Comparison of ENCODE assay signal across 8 cellular contexts in the genomic region with DNA sequence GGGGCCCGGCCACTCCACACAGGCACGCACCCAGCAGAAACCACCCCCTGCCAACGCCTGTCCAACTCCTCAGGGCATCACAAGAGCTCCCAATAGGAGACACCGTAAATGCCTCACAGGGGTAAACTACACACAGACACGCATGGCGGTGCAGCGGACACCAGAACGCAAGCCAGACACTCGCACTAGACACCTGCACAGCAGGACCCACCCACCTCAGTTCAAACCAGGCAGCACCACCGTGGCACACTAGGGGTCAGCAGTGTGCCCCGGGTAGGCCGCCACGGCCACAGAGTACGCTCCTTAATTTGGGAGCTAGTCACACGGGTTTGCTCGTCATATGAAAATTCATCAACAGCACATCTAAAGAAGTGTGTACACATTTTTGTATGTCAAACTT. TPM values are rescaled to one million over a fixed set of nuclear protein-coding genes. Genes with fewer than 3 reads are reported as not detected.
DNase-seq lines count a peak whose midpoint lies in the region; ATAC-seq, FAIRE-seq and TF ChIP-seq lines count a peak whose summit lies in the region.

No MANE protein-coding gene starts in this region.

- H3K9me1 ChIP-seq in endothelial cell of umbilical vein (replicated peaks; ENCODE audit: control insufficient read depth, extremely low read depth, insufficient read depth, low read length): no peaks in the 10 kb centered on the region

- H3K9me3 ChIP-seq in endothelial cell of umbilical vein (replicated peaks; ENCODE audit: control insufficient read depth, insufficient read depth, low read length): no peaks in the 10 kb centered on the region
- H3K9me3 ChIP-seq in naive thymus-derived CD4-positive, alpha-beta T cell (ENCODE audit: control insufficient read depth in 2 of 3, low read length in 3 of 3): no peaks in the 10 kb centered on the region

- H3K36me3 Mint-ChIP-seq in naive thymus-derived CD4-positive, alpha-beta T cell: peaks cover 0 to 16% (median 0%) of the 10 kb centered on the region in 5 donors

- H3K4me1 ChIP-seq in endothelial cell of umbilical vein (ENCODE audit: control insufficient read depth, extremely low read depth, insufficient read depth, low read length): peaks cover 22% of the 10 kb centered on the region
- peaks cover 22 to 24% of the 10 kb centered on the region in 2 donors for H3K4me1 ChIP-seq in naive thymus-derived CD4-positive, alpha-beta T cell (ENCODE audit: control insufficient read depth in 2 of 2, insufficient read depth in 2 of 2, low read length in 2 of 2)

- no peaks in the 10 kb centered on the region for H4K20me1 ChIP-seq in endothelial cell of umbilical vein (replicated peaks; ENCODE audit: control insufficient read depth, extremely low read depth, insufficient read depth, low read length)

- H3K27ac ChIP-seq in endothelial cell of umbilical vein (ENCODE audit: insufficient read depth, low read depth, low read length): no peak overlapping the region
- H3K27ac ChIP-seq in naive thymus-derived CD4-positive, alpha-beta T cell (ENCODE audit: low read depth, low read length): no peak overlapping the region

- no peaks in the 10 kb centered on the region for H3K9me3 Mint-ChIP-seq in naive thymus-derived CD4-positive, alpha-beta T cell

- H3K27ac Mint-ChIP-seq in naive thymus-derived CD4-positive, alpha-beta T cell: peak overlapping the region in 8 of 9 donors; percentile 25 to 78 (median 46)

- no peak for TF ChIP-seq POLR2A in endothelial cell of umbilical vein (IDR thresholded peaks at IDR 0.05; ENCODE audit: low read depth, low read length)

- peaks cover 58% of the 10 kb centered on the region for H3K79me2 ChIP-seq in endothelial cell of umbilical vein (ENCODE audit: control insufficient read depth, insufficient read depth, low read length)

- no peaks in the 10 kb centered on the region for H3K27me3 Mint-ChIP-seq in naive thymus-derived CD4-positive, alpha-beta T cell

- no peak for FAIRE-seq in endothelial cell of umbilical vein (lab: Jason Lieb, UNC)

- no peak overlapping the region for H3K4me3 ChIP-seq in endothelial cell of umbilical vein (replicated peaks in 1 of 3; ENCODE audit: insufficient read depth in 1 of 3, low read depth in 1 of 3, low read length in 3 of 3)
- H3K4me3 ChIP-seq in naive thymus-derived CD4-positive, alpha-beta T cell (ENCODE audit: low read length): no peak overlapping the region

- peaks cover 3 to 4% of the 10 kb centered on the region in 2 experiments for H3K36me3 ChIP-seq in endothelial cell of umbilical vein (ENCODE audit: control insufficient read depth in 2 of 2, extremely low read depth in 1 of 2, insufficient read depth in 2 of 2, low read length in 2 of 2)
- H3K36me3 ChIP-seq in naive thymus-derived CD4-positive, alpha-beta T cell (ENCODE audit: control insufficient read depth in 2 of 3, insufficient read depth in 3 of 3, low read length in 3 of 3): peaks cover 0 to 35% (median 4%) of the 10 kb centered on the region in 3 experiments

- POLR2A ChIA-PET in endothelial cell of umbilical vein (lab: Charles Lee): no interaction called here
- POLR2A ChIA-PET in naive thymus-derived CD4-positive, alpha-beta T cell (lab: Charles Lee): interaction anchor here (1.0 to 1.4 kb wide), 3 partner anchors 214 to 221 kb away, joined by 3 to 6 read pairs (median 4); a partner anchor contains a TSS

- H3K4me3 Mint-ChIP-seq in naive thymus-derived CD4-positive, alpha-beta T cell: peak overlapping the region in 8 of 10 donors; percentile 39 to 73 (median 55)

- no peak overlapping the region for H3K9ac ChIP-seq in endothelial cell of umbilical vein (replicated peaks; ENCODE audit: extremely low read depth, insufficient read depth, low read length)

- intact Hi-C loops in endothelial cell of umbilical vein (cut with micrococcal nuclease): no loop called here
- intact Hi-C loops in naive thymus-derived CD4-positive, alpha-beta T cell (cut with micrococcal nuclease): loop anchor here in 1 of 2 donors (1.0 to 10.0 kb wide), 4 partner anchors 103 to 311 kb away; a partner anchor contains a TSS

- CTCF ChIA-PET in endothelial cell of umbilical vein (lab: Charles Lee): interaction anchor here (0.6 to 1.9 kb wide), 18 partner anchors 11 to 309 kb away, joined by 3 to 7 read pairs (median 4); a partner anchor contains a TSS
- CTCF ChIA-PET in naive thymus-derived CD4-positive, alpha-beta T cell (lab: Charles Lee): interaction anchor here (0.6 to 4.0 kb wide), 6 partner anchors 53 to 309 kb away, joined by 3 to 22 read pairs (median 3); a partner anchor contains a TSS

- peak; percentile 80 for ATAC-seq in naive thymus-derived CD4-positive, alpha-beta T cell
- ATAC-seq in stimulated activated naive CD8-positive, alpha-beta T cell treated with anti-CD3 and anti-CD28 coated beads, Interleukin-15, Interleukin-2, amounts not matched to agents 100 U/mL and 50 U/mL, for 24 hours: peak; percentile 73
- ATAC-seq in HG03095 (IDR thresholded peaks at IDR 0.05; ENCODE audit: unreplicated experiment): no peak

- H3K4me2 ChIP-seq in endothelial cell of umbilical vein (ENCODE audit: insufficient read depth, low read length): no peak overlapping the region

- H3K4me1 Mint-ChIP-seq in naive thymus-derived CD4-positive, alpha-beta T cell: peaks cover 30 to 65% (median 49%) of the 10 kb centered on the region in 7 donors

- BruUV-seq in endothelial cell of umbilical vein (replicated peaks; lab: Mats Ljungman, UMichigan): no TSS peak

- dilution Hi-C loops in endothelial cell of umbilical vein (cut with MboI; ENCODE audit: extremely low pct_ligation_motif_present, low sequenced_read_pairs): no loop called here

- DNase-seq in 8988T (peak; percentile 85), NCI-H524 treated with DMSO at 0.1 percent for 48 hours (lab: John Stamatoyannopoulos, UW) (peak; percentile 11), endothelial cell of umbilical vein (ENCODE audit: low read depth, low spot score) (peak; percentile 29)
- DNase-seq in activated CD8-positive, alpha-beta memory T cell treated with anti-CD3 and anti-CD28 coated beads for 4 hours (ENCODE audit: low read depth in 2 of 2): peak; percentile 46 to 57
- DNase-seq in naive thymus-derived CD4-positive, alpha-beta T cell: peak; percentile 53 to 77 (median 73)
- DNase-seq in stimulated activated naive CD8-positive, alpha-beta T cell treated with anti-CD3 and anti-CD28 coated beads, Interleukin-15, Interleukin-2, amounts not matched to agents 100 U/mL and 50 U/mL, for 24 hours: peak; percentile 81

- no peaks in the 10 kb centered on the region for H3K27me3 ChIP-seq in endothelial cell of umbilical vein (ENCODE audit: control insufficient read depth in 2 of 2, insufficient read depth in 2 of 2, low read length in 2 of 2)
- H3K27me3 ChIP-seq in naive thymus-derived CD4-positive, alpha-beta T cell (ENCODE audit: control insufficient read depth in 2 of 2, insufficient read depth in 2 of 2, low read length in 2 of 2): no peaks in the 10 kb centered on the region

- TF ChIP-seq CTCF in GM12873 (IDR thresholded peaks at IDR 0.05; ENCODE audit: insufficient read depth, low read depth, low read length, missing control alignments) (peak; percentile 88), endothelial cell of umbilical vein (IDR thresholded peaks at IDR 0.05; ENCODE audit: extremely low read depth in 1 of 2, insufficient read depth in 1 of 2, low read depth in 1 of 2, low read length in 2 of 2) (peak; percentile 47 to 48)

- H2AFZ ChIP-seq in endothelial cell of umbilical vein (ENCODE audit: low read depth, low read length): no peak overlapping the region

TF ChIP-seq in endothelial cell of umbilical vein, 7 proteins besides CTCF, POLR2A, EP300 and RAD21 (continues in another document):
- TF ChIP-seq EZH2 (IDR thresholded peaks at IDR 0.05; ENCODE audit: borderline replicate concordance, low read depth, low read length, severe bottlenecking) (no peak), JUN (IDR thresholded peaks at IDR 0.05; ENCODE audit: borderline replicate concordance, insufficient read depth, insufficient read length, low read depth) (no peak), GATA2 (IDR thresholded peaks at IDR 0.05; ENCODE audit: insufficient read depth, insufficient read length, low read depth, low read length) (no peak)

RNA-seq across cellular contexts. Expression of a gene that starts 3.4 kb away (rescaled TPM):
- total RNA-seq in endothelial cell of umbilical vein: 109 and 113 TPM in 2 replicates
- polyA plus RNA-seq in endothelial cell of umbilical vein: 72.7 and 100 TPM in 2 replicates
- polyA plus RNA-seq in endothelial cell of umbilical vein (2011; cell fraction: cytosol; rRNA removed): 50.5 and 59.4 TPM in 2 replicates
- polyA plus RNA-seq in endothelial cell of umbilical vein (2011; cell fraction: nucleus; rRNA removed): 74.5 and 86.9 TPM in 2 replicates
- polyA plus RNA-seq in endothelial cell of umbilical vein (2012): 50.5 and 59.2 TPM in 2 replicates
- 78.2 and 115 TPM in 2 replicates for polyA minus RNA-seq in endothelial cell of umbilical vein
- polyA minus RNA-seq in endothelial cell of umbilical vein (2011; cell fraction: cytosol; rRNA and poly(A)+ RNA removed): 58.9 TPM
- polyA minus RNA-seq in endothelial cell of umbilical vein (2011; cell fraction: nucleus; rRNA and poly(A)+ RNA removed): 42.9 and 57.6 TPM in 2 replicates
- total RNA-seq in naive thymus-derived CD4-positive, alpha-beta T cell: 100 to 1,000 TPM in 1 of 5 experiments, 10 to 100 TPM in 4; 54.9 to 122 (median 86.5) TPM
- polyA plus RNA-seq in naive thymus-derived CD4-positive, alpha-beta T cell: 10 to 100 TPM; 45.0 to 84.8 TPM

RNA-seq across cellular contexts. Expression of a gene that starts 52.5 kb away (rescaled TPM):
- total RNA-seq in endothelial cell of umbilical vein: 61.5 and 69.9 TPM in 2 replicates
- polyA plus RNA-seq in endothelial cell of umbilical vein: 76.2 and 83.9 TPM in 2 replicates
- polyA plus RNA-seq in endothelial cell of umbilical vein (2011; cell fraction: cytosol; rRNA removed): 97.2 and 110 TPM in 2 replicates
- 44.8 and 47.9 TPM in 2 replicates for polyA plus RNA-seq in endothelial cell of umbilical vein (2011; cell fraction: nucleus; rRNA removed)
- polyA plus RNA-seq in endothelial cell of umbilical vein (2012): 183 and 208 TPM in 2 replicates
- 22.1 and 22.2 TPM in 2 replicates for polyA minus RNA-seq in endothelial cell of umbilical vein
- polyA minus RNA-seq in endothelial cell of umbilical vein (2011; cell fraction: cytosol; rRNA and poly(A)+ RNA removed): 15.4 TPM
- polyA minus RNA-seq in endothelial cell of umbilical vein (2011; cell fraction: nucleus; rRNA and poly(A)+ RNA removed): 11.9 and 14.0 TPM in 2 replicates
- total RNA-seq in naive thymus-derived CD4-positive, alpha-beta T cell: 10 to 100 TPM; 34.2 to 45.6 (median 43.5) TPM
- 10 to 100 TPM; 60.4 to 85.9 TPM for polyA plus RNA-seq in naive thymus-derived CD4-positive, alpha-beta T cell

RNA-seq across cellular contexts. Expression of a gene that starts 52.8 kb away (rescaled TPM):
- total RNA-seq in endothelial cell of umbilical vein: 35.6 and 41.6 TPM in 2 replicates
- polyA plus RNA-seq in endothelial cell of umbilical vein: 45.3 and 55.4 TPM in 2 replicates
- polyA plus RNA-seq in endothelial cell of umbilical vein (2011; cell fraction: cytosol; rRNA removed): 8.2 and 15.1 TPM in 2 replicates
- 250 and 277 TPM in 2 replicates for polyA plus RNA-seq in endothelial cell of umbilical vein (2011; cell fraction: nucleus; rRNA removed)
- 18.2 and 22.0 TPM in 2 replicates for polyA plus RNA-seq in endothelial cell of umbilical vein (2012)
- polyA minus RNA-seq in endothelial cell of umbilical vein: 11.5 and 19.2 TPM in 2 replicates
- 11.1 TPM for polyA minus RNA-seq in endothelial cell of umbilical vein (2011; cell fraction: cytosol; rRNA and poly(A)+ RNA removed)
- 35.3 and 58.2 TPM in 2 replicates for polyA minus RNA-seq in endothelial cell of umbilical vein (2011; cell fraction: nucleus; rRNA and poly(A)+ RNA removed)
- 100 to 1,000 TPM in 2 of 5 experiments, 10 to 100 TPM in 3; 52.6 to 115 (median 90.0) TPM for total RNA-seq in naive thymus-derived CD4-positive, alpha-beta T cell
- 1 to 10 TPM; 3.2 to 5.3 TPM for polyA plus RNA-seq in naive thymus-derived CD4-positive, alpha-beta T cell

Comparison
In these comparisons a context has a peak if more than half of its experiments do, and no peak if none do; other contexts are left out.
1. DNase-seq: peak in every context shown above with its lines; median percentile 85 in 8988T; 81 in stimulated activated naive CD8-positive, alpha-beta T cell treated with anti-CD3 and anti-CD28 coated beads, Interleukin-15, Interleukin-2, amounts not matched to agents 100 U/mL and 50 U/mL, for 24 hours; 73 in naive thymus-derived CD4-positive, alpha-beta T cell; 52 in activated CD8-positive, alpha-beta memory T cell treated with anti-CD3 and anti-CD28 coated beads for 4 hours; 29 in endothelial cell of umbilical vein; 11 in NCI-H524 treated with DMSO at 0.1 percent for 48 hours.